In the genomic region with DNA sequence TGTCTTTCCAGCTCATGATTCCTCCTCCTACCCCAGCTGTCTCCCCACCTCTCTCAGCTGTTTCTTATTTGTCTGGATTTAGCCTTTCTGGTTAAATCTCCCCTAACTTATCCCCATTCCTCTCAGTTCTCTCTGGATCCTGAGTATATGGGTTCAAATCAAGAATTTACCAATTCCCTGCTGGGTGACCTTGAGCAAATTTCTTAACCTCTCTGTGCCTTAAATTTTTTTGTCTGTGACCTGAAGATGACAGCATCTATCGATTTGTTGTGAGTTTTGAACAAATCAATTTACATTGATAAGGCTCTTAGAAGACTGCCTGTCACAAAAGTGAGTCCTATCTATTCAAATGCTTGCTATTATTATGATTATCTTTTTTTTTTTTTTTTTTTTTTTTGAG, we compare ENCODE assay signal across 11 cellular contexts. TPM values are rescaled to one million over a fixed set of nuclear protein-coding genes. Genes with fewer than 3 reads are reported as not detected.
"Had no signal": no experiment of that assay in that cellular context is flagged by ENCODE, and none has a peak within 500 bp of the region (broad histone marks: within the 10 kb centered on the region; RNA-seq: fewer than 3 reads in every experiment).

No MANE protein-coding gene starts in this region.

- H3K4me1 Mint-ChIP-seq: IgD-negative memory B cell had no signal

- ATAC-seq: HCT116, HepG2 had no signal

- H3K27ac ChIP-seq: GM23248, HL-60 had no signal

- H3K4me3 ChIP-seq: GM23248, HAP-1 had no signal

- DNase-seq: GM23248, GOT3, KG1 had no signal

- H3K36me3 Mint-ChIP-seq: IgD-negative memory B cell had no signal

- H3K9me3 ChIP-seq: HAP-1 had no signal

- H3K36me3 ChIP-seq: HAP-1 had no signal

- H3K27ac Mint-ChIP-seq: IgD-negative memory B cell had no signal

- H3K4me1 ChIP-seq: HAP-1 had no signal

RNA-seq across cellular contexts. Expression of gene KCNG4, which starts 2.0 kb away (rescaled TPM):
- total RNA-seq: GM23248, H4, H7, HepG2, HT1080 had no signal

RNA-seq across cellular contexts. Expression of gene ADAD2, which starts 50.8 kb away (rescaled TPM):
- total RNA-seq: GM23248, H4, H7, HepG2, HT1080 had no signal

RNA-seq across cellular contexts. Expression of gene WFDC1, which starts 52.9 kb away (rescaled TPM):
- total RNA-seq: H4, HepG2 had no signal
